ENCODE assay signal across 17 cellular contexts in genomic region chr1:27127419-27127818, GRCh38. TPM values are rescaled to one million over a fixed set of nuclear protein-coding genes. Genes with fewer than 3 reads are reported as not detected.
DNase-seq lines count a peak whose midpoint lies in the region; ATAC-seq and TF ChIP-seq lines count a peak whose summit lies in the region.
"Had no signal": no experiment of that assay in that cellular context is flagged by ENCODE, and none has a peak within 500 bp of the region (broad histone marks: within the 10 kb centered on the region; RNA-seq: fewer than 3 reads in every experiment).

No MANE protein-coding gene starts in this region.

- H3K4me3 ChIP-seq in left ventricle myocardium inferior (no peak overlapping the region), heart left ventricle (no peak overlapping the region), WERI-Rb-1 (ENCODE audit: low read depth, low read length) (no peak overlapping the region)
- H3K4me3 ChIP-seq: MG63, testis had no signal

- no peaks in the 10 kb centered on the region for H3K9me3 ChIP-seq in left ventricle myocardium inferior (replicated peaks)
- H3K9me3 ChIP-seq in heart left ventricle: no peaks in the 10 kb centered on the region
- H3K9me3 ChIP-seq in WERI-Rb-1 (ENCODE audit: severe bottlenecking): no peaks in the 10 kb centered on the region
- H3K9me3 ChIP-seq: MG63, testis had no signal

- intact Hi-C loops in left ventricle myocardium inferior (cut with micrococcal nuclease): no loop called here
- intact Hi-C loops in heart left ventricle (cut with DNase I): no loop called here

- H3K27me3 ChIP-seq in left ventricle myocardium inferior (ENCODE audit: low read depth) (no peaks in the 10 kb centered on the region), heart left ventricle (no peaks in the 10 kb centered on the region), WERI-Rb-1 (ENCODE audit: insufficient read depth, low read depth, severe bottlenecking) (no peaks in the 10 kb centered on the region), foreskin keratinocyte (no peaks in the 10 kb centered on the region)
- H3K27me3 ChIP-seq: MG63, testis had no signal

- H3K36me3 ChIP-seq in left ventricle myocardium inferior: no peaks in the 10 kb centered on the region
- peaks cover 0 to 8% (median 0%) of the 10 kb centered on the region in 9 donors for H3K36me3 ChIP-seq in heart left ventricle
- no peaks in the 10 kb centered on the region for H3K36me3 ChIP-seq in WERI-Rb-1
- H3K36me3 ChIP-seq: MG63 had no signal

- no peak for DNase-seq in left ventricle myocardium inferior
- no peak for DNase-seq in heart left ventricle
- no peak for DNase-seq in WERI-Rb-1
- DNase-seq in foreskin keratinocyte: no peak
- DNase-seq in caudate nucleus (lab: John Stamatoyannopoulos, UW): no peak
- no peak for DNase-seq in stimulated activated CD4-positive, alpha-beta T cell treated with anti-CD3 and anti-CD28 coated beads, Interleukin-12 subunit alpha, Interleukin-12 subunit beta, amount 100 ng/mL, for 4 hours
- DNase-seq in cerebellum (ENCODE audit: low spot score): no peak
- no peak for DNase-seq in NCI-H2107 treated with DMSO at 0.1 percent for 48 hours (lab: John Stamatoyannopoulos, UW; ENCODE audit: unreplicated experiment)
- DNase-seq: CD4-positive, alpha-beta memory T cell; effector memory CD4-positive, alpha-beta T cell; MG63; naive thymus-derived CD4-positive, alpha-beta T cell; NCI-H187; NCI-H446 treated with DMSO at 0.1 percent for 48 hours; SIG-M5; small intestine; testis had no signal

- TF ChIP-seq CTCF in left ventricle myocardium inferior (IDR thresholded peaks at IDR 0.05; ENCODE audit: borderline replicate concordance) (peak; percentile 13), heart left ventricle (IDR thresholded peaks at IDR 0.05) (no peak), WERI-Rb-1 (IDR thresholded peaks at IDR 0.05; ENCODE audit: low read depth, low read length) (peak; percentile 47), foreskin keratinocyte (conservative IDR thresholded peaks at IDR 0.05) (peak; percentile 18)

- no peak overlapping the region for H3K27ac ChIP-seq in left ventricle myocardium inferior (replicated peaks)
- H3K27ac ChIP-seq in heart left ventricle: no peak overlapping the region
- H3K27ac ChIP-seq in WERI-Rb-1: no peak overlapping the region
- H3K27ac ChIP-seq in foreskin keratinocyte: no peak overlapping the region
- no peak overlapping the region for H3K27ac ChIP-seq in caudate nucleus (ENCODE audit: low read depth, low read length)
- H3K27ac ChIP-seq: testis had no signal

- ATAC-seq in heart left ventricle (no peak), foreskin keratinocyte (no peak)
- ATAC-seq: naive thymus-derived CD4-positive, alpha-beta T cell had no signal

- TF ChIP-seq POLR2A in heart left ventricle (IDR thresholded peaks at IDR 0.05): no peak

- H3K4me1 ChIP-seq in left ventricle myocardium inferior (peaks cover 40% of the 10 kb centered on the region), heart left ventricle (peaks cover 0 to 43% (median 15%) of the 10 kb centered on the region in 12 donors), foreskin keratinocyte (peaks cover 8% of the 10 kb centered on the region)

- 97 to 100% (median 100%) methylated on average over 1 to 3 of the region's 3 CpGs for WGBS in heart left ventricle, 4 donors

RNA-seq across cellular contexts. Expression of gene SLC9A1, which starts 27.5 kb away (rescaled TPM):
- total RNA-seq in left ventricle myocardium inferior (19.5 TPM), heart left ventricle (10 to 100 TPM; 11.4 to 44.9 (median 25.3) TPM), foreskin keratinocyte (25.0 and 29.8 TPM in 2 replicates), cerebellum (3.9 TPM)
- polyA plus RNA-seq in heart left ventricle (10 to 100 TPM in 1 of 2 donors, 1 to 10 TPM in 1; 9.4 to 15.1 TPM), foreskin keratinocyte (40.2 and 44.5 TPM in 2 replicates)

Comparison
In these comparisons a context has a peak if more than half of its experiments do, and no peak if none do; other contexts are left out.
1. CTCF ChIP-seq: peak in left ventricle myocardium inferior (single experiment), WERI-Rb-1 (single experiment) and foreskin keratinocyte (single experiment); none in heart left ventricle (0 of 12).